ENCODE assay signal across 2 cellular contexts in the genomic region with DNA sequence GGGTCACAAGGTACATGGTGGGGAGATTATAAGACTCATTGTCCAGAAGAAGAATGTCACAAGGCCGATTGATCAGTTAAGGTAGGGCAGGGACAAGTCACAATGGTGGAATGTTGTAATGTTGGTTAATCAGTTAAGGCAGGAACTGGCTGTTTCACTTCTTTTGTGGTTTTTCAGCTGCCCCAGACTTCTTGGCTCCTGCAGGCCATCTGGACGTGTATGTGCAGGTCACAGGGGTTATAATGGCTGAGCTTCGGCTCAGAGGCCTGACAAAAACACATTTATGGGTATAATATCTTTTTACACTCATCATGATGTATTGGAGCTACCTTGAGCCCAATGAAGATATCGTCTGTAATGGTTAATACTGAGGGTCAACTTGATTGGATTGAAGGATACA.
TF ChIP-seq lines count a peak whose summit lies in the region.
"Not testable (repeated sequence)": the region's sequence is repeated elsewhere in the genome, so short reads cannot be mapped to it uniquely, and the experiment has no call there.

No MANE protein-coding gene starts in this region.

TF ChIP-seq in K562, 482 proteins besides CTCF, POLR2A, EP300 and RAD21 (continues in another document):
- TF ChIP-seq ZNF668 (CRISPR knock-in tag; IDR thresholded peaks at IDR 0.05) (peak; percentile 81; the same call in 1 of the 2 replicates), ZNF239 (CRISPR knock-in tag; IDR thresholded peaks at IDR 0.05) (peak; percentile 45; the same call in 1 of the 2 replicates), SMARCA4 (IDR thresholded peaks at IDR 0.05) (0 out of 2 replicates have a peak, but pooled peaks have one; percentile 9), ARID1B (IDR thresholded peaks at IDR 0.05) (peak; percentile 45; the same call in 1 of the 2 replicates), PYGO2 (tag; IDR thresholded peaks at IDR 0.05) (0 out of 2 replicates have a peak, but pooled peaks have one; percentile 25), SMAD4 (CRISPR knock-in tag; conservative IDR thresholded peaks at IDR 0.05) (peak; percentile 74), TRIM28 (IDR thresholded peaks at IDR 0.05) (peak; percentile 90), CBFA2T3 (IDR thresholded peaks at IDR 0.05) (peak; percentile 71), TAL1 (IDR thresholded peaks at IDR 0.05) (peak; percentile 18; the same call in 1 of the 2 replicates), ZNF311 (CRISPR knock-in tag; IDR thresholded peaks at IDR 0.05) (peak; percentile 78; the same call in 1 of the 2 replicates), MEF2D (tag; conservative IDR thresholded peaks at IDR 0.05; ENCODE audit: low read depth) (0 out of 2 replicates have a peak, but pooled peaks have one; percentile 49)
- TF ChIP-seq, protein P1, sequence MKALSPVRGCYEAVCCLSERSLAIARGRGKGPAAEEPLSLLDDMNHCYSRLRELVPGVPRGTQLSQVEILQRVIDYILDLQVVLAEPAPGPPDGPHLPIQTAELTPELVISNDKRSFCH (CRISPR knock-in tag; IDR thresholded peaks at IDR 0.05): not testable (repeated sequence)
- TF ChIP-seq, protein P1 (tag; IDR thresholded peaks at IDR 0.05): peak; percentile 75
- TF ChIP-seq, protein P2, sequence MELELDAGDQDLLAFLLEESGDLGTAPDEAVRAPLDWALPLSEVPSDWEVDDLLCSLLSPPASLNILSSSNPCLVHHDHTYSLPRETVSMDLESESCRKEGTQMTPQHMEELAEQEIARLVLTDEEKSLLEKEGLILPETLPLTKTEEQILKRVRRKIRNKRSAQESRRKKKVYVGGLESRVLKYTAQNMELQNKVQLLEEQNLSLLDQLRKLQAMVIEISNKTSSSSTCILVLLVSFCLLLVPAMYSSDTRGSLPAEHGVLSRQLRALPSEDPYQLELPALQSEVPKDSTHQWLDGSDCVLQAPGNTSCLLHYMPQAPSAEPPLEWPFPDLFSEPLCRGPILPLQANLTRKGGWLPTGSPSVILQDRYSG (tag; conservative IDR thresholded peaks at IDR 0.05; ENCODE audit: low read depth): peak; percentile 86
- TF ChIP-seq, protein P3, sequence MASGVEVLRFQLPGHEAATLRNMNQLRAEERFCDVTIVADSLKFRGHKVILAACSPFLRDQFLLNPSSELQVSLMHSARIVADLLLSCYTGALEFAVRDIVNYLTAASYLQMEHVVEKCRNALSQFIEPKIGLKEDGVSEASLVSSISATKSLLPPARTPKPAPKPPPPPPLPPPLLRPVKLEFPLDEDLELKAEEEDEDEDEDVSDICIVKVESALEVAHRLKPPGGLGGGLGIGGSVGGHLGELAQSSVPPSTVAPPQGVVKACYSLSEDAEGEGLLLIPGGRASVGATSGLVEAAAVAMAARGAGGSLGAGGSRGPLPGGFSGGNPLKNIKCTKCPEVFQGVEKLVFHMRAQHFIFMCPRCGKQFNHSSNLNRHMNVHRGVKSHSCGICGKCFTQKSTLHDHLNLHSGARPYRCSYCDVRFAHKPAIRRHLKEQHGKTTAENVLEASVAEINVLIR (CRISPR knock-in tag; IDR thresholded peaks at IDR 0.05): 0 out of 2 replicates have a peak, but pooled peaks have one; percentile 40
- TF ChIP-seq, protein P4, sequence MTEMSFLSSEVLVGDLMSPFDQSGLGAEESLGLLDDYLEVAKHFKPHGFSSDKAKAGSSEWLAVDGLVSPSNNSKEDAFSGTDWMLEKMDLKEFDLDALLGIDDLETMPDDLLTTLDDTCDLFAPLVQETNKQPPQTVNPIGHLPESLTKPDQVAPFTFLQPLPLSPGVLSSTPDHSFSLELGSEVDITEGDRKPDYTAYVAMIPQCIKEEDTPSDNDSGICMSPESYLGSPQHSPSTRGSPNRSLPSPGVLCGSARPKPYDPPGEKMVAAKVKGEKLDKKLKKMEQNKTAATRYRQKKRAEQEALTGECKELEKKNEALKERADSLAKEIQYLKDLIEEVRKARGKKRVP (CRISPR knock-in tag; IDR thresholded peaks at IDR 0.05): 0 out of 2 replicates have a peak, but pooled peaks have one; percentile 14
- TF ChIP-seq, protein P5, sequence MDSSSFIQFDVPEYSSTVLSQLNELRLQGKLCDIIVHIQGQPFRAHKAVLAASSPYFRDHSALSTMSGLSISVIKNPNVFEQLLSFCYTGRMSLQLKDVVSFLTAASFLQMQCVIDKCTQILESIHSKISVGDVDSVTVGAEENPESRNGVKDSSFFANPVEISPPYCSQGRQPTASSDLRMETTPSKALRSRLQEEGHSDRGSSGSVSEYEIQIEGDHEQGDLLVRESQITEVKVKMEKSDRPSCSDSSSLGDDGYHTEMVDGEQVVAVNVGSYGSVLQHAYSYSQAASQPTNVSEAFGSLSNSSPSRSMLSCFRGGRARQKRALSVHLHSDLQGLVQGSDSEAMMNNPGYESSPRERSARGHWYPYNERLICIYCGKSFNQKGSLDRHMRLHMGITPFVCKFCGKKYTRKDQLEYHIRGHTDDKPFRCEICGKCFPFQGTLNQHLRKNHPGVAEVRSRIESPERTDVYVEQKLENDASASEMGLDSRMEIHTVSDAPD (CRISPR knock-in tag; IDR thresholded peaks at IDR 0.05): peak; percentile 63; the same call in 1 of the 2 replicates
- TF ChIP-seq, protein P6, sequence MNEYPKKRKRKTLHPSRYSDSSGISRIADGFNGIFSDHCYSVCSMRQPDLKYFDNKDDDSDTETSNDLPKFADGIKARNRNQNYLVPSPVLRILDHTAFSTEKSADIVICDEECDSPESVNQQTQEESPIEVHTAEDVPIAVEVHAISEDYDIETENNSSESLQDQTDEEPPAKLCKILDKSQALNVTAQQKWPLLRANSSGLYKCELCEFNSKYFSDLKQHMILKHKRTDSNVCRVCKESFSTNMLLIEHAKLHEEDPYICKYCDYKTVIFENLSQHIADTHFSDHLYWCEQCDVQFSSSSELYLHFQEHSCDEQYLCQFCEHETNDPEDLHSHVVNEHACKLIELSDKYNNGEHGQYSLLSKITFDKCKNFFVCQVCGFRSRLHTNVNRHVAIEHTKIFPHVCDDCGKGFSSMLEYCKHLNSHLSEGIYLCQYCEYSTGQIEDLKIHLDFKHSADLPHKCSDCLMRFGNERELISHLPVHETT (CRISPR knock-in tag; conservative IDR thresholded peaks at IDR 0.05 in 1 of 2, IDR thresholded peaks at IDR 0.05 in 1 of 2): peak in 1 of 2 experiments; percentile 50; a peak in 1 of 4 replicates
- TF ChIP-seq, protein P7, sequence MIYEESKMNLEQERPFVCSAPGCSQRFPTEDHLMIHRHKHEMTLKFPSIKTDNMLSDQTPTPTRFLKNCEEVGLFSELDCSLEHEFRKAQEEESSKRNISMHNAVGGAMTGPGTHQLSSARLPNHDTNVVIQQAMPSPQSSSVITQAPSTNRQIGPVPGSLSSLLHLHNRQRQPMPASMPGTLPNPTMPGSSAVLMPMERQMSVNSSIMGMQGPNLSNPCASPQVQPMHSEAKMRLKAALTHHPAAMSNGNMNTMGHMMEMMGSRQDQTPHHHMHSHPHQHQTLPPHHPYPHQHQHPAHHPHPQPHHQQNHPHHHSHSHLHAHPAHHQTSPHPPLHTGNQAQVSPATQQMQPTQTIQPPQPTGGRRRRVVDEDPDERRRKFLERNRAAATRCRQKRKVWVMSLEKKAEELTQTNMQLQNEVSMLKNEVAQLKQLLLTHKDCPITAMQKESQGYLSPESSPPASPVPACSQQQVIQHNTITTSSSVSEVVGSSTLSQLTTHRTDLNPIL (CRISPR knock-in tag; IDR thresholded peaks at IDR 0.05): peak; percentile 78; the same call in 1 of the 2 replicates

TF ChIP-seq in HepG2, 621 proteins besides CTCF, POLR2A, EP300 and RAD21:
- TF ChIP-seq SOX13 (IDR thresholded peaks at IDR 0.05) (peak; percentile 59; the same call in 1 of the 2 replicates), SOX13 (CRISPR knock-in tag; conservative IDR thresholded peaks at IDR 0.05 in 1 of 2, IDR thresholded peaks at IDR 0.05 in 1 of 2) (peak in 1 of 2 experiments; percentile 86; a peak in 2 of 4 replicates), ZNF331 (CRISPR knock-in tag; IDR thresholded peaks at IDR 0.05) (peak; percentile 50; the same call in 1 of the 2 replicates), SOX5 (CRISPR knock-in tag; IDR thresholded peaks at IDR 0.05; ENCODE audit: borderline replicate concordance) (peak; percentile 54; the same call in 1 of the 2 replicates), NCOA2 (CRISPR knock-in tag; IDR thresholded peaks at IDR 0.05) (0 out of 2 replicates have a peak, but pooled peaks have one; percentile 42), HNRNPUL1 (IDR thresholded peaks at IDR 0.05; ENCODE audit: low read depth, low read length) (0 out of 2 replicates have a peak, but pooled peaks have one; percentile 35), NR2F6 (IDR thresholded peaks at IDR 0.05) (peak; percentile 35; the same call in 1 of the 2 replicates), NR2F6 (CRISPR knock-in tag; IDR thresholded peaks at IDR 0.05) (peak; percentile 21; the same call in 1 of the 2 replicates), SOX6 (CRISPR knock-in tag; IDR thresholded peaks at IDR 0.05) (peak; percentile 22; the same call in 1 of the 2 replicates), CBX5 (CRISPR knock-in tag; IDR thresholded peaks at IDR 0.05; ENCODE audit: borderline replicate concordance) (peak; percentile 55; the same call in 1 of the 2 replicates)
- TF ChIP-seq, protein P8, sequence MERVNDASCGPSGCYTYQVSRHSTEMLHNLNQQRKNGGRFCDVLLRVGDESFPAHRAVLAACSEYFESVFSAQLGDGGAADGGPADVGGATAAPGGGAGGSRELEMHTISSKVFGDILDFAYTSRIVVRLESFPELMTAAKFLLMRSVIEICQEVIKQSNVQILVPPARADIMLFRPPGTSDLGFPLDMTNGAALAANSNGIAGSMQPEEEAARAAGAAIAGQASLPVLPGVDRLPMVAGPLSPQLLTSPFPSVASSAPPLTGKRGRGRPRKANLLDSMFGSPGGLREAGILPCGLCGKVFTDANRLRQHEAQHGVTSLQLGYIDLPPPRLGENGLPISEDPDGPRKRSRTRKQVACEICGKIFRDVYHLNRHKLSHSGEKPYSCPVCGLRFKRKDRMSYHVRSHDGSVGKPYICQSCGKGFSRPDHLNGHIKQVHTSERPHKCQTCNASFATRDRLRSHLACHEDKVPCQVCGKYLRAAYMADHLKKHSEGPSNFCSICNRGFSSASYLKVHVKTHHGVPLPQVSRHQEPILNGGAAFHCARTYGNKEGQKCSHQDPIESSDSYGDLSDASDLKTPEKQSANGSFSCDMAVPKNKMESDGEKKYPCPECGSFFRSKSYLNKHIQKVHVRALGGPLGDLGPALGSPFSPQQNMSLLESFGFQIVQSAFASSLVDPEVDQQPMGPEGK (CRISPR knock-in tag; IDR thresholded peaks at IDR 0.05): peak; percentile 32; the same call in 1 of the 2 replicates
- not testable (repeated sequence) for TF ChIP-seq SOX6 (IDR thresholded peaks at IDR 0.05)
- TF ChIP-seq, protein P9, sequence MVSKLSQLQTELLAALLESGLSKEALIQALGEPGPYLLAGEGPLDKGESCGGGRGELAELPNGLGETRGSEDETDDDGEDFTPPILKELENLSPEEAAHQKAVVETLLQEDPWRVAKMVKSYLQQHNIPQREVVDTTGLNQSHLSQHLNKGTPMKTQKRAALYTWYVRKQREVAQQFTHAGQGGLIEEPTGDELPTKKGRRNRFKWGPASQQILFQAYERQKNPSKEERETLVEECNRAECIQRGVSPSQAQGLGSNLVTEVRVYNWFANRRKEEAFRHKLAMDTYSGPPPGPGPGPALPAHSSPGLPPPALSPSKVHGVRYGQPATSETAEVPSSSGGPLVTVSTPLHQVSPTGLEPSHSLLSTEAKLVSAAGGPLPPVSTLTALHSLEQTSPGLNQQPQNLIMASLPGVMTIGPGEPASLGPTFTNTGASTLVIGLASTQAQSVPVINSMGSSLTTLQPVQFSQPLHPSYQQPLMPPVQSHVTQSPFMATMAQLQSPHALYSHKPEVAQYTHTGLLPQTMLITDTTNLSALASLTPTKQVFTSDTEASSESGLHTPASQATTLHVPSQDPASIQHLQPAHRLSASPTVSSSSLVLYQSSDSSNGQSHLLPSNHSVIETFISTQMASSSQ (IDR thresholded peaks at IDR 0.05; ENCODE audit: low read depth): peak; percentile 77
- TF ChIP-seq, protein P9 (CRISPR knock-in tag; IDR thresholded peaks at IDR 0.05; ENCODE audit: borderline replicate concordance): peak; percentile 87
